1 cellular context compared by ENCODE assay signal in genomic region chr5:180673371-180674252, GRCh38.
A peak's percentile ranks its signal among the peaks of the same experiment; 100 is the strongest.
TF ChIP-seq lines count a peak whose summit lies in the region.

No MANE protein-coding gene starts in this region.

TF ChIP-seq in K562, 482 proteins besides CTCF, POLR2A, EP300 and RAD21:
- TF ChIP-seq STAG1 (CRISPR knock-in tag; IDR thresholded peaks at IDR 0.05; ENCODE audit: borderline replicate concordance): peak; percentile 60; the same call in 1 of the 2 replicates
- no peak for TF ChIP-seq ZNF263 (CRISPR knock-in tag; IDR thresholded peaks at IDR 0.05; ENCODE audit: borderline replicate concordance)
